In the genomic region with DNA sequence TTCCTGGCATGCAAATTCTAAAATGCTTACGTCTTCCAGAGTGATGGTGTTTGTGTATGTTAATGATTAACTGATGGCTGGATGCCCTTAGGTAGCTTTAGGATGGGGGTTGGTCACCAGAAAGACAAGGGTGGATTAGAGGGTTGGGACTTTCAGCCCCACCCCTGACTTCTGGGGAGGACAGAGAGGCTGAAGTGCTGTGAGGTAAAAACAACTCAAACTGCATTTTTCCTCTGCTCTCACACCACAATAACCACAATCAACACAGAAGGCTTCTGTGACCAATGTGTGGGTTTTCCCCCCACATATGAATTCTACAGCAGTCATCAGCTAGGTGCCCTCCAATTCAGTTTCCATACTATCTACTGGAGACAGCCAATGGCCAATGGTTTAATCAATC, we compare ENCODE assay signal across 11 cellular contexts. TPM values are rescaled to one million over a fixed set of nuclear protein-coding genes. Genes with fewer than 3 reads are reported as not detected.
DNase-seq lines count a peak whose midpoint lies in the region; ATAC-seq, FAIRE-seq and TF ChIP-seq lines count a peak whose summit lies in the region.
"Had no signal": no experiment of that assay in that cellular context is flagged by ENCODE, and none has a peak within 500 bp of the region (broad histone marks: within the 10 kb centered on the region; RNA-seq: fewer than 3 reads in every experiment).

No MANE protein-coding gene starts in this region.

- H3K4me1 ChIP-seq in KMS-11 (ENCODE audit: low read depth, poor library complexity, severe bottlenecking) (peaks cover 55% of the 10 kb centered on the region), kidney (ENCODE audit: control insufficient read depth in 1 of 2, insufficient read depth in 1 of 2, low read depth in 1 of 2, low read length in 2 of 2) (no peaks in the 10 kb centered on the region)
- H3K4me1 ChIP-seq: vagina had no signal

- no peak for FAIRE-seq in kidney (lab: Jason Lieb, UNC)

- H3K79me2 ChIP-seq in KMS-11 (ENCODE audit: insufficient read depth, low read depth) = no peaks in the 10 kb centered on the region

- H3K27ac Mint-ChIP-seq in stimulated activated naive B cell treated with anti-CD40 and anti-IgM and Interleukin-4, amounts not matched to agents 10 μg/mL and 1 μg/mL and 100 μg/mL, for 72 hours = no peak overlapping the region
- no peak overlapping the region for H3K27ac Mint-ChIP-seq in nephron progenitor cell
- H3K27ac Mint-ChIP-seq: activated naive CD4-positive, alpha-beta T cell treated with anti-CD3 and anti-CD28 coated beads, Interleukin-2, amount 50 U/mL, for 24 hours had no signal

- no peaks in the 10 kb centered on the region for H3K4me1 Mint-ChIP-seq in activated T-cell treated with anti-CD3 and anti-CD28 coated beads, Interleukin-2, amount 50 U/mL, for 4 hours (ENCODE audit: low read depth)
- H3K4me1 Mint-ChIP-seq in stimulated activated naive B cell treated with anti-CD40 and anti-IgM and Interleukin-4, amounts not matched to agents 10 μg/mL and 1 μg/mL and 100 μg/mL, for 72 hours = peaks cover 14 to 28% of the 10 kb centered on the region in 2 donors
- no peaks in the 10 kb centered on the region for H3K4me1 Mint-ChIP-seq in nephron progenitor cell
- H3K4me1 Mint-ChIP-seq: activated naive CD4-positive, alpha-beta T cell treated with anti-CD3 and anti-CD28 coated beads, Interleukin-2, amount 50 U/mL, for 24 hours had no signal

- H4K20me1 ChIP-seq in KMS-11 (ENCODE audit: insufficient read depth) = no peaks in the 10 kb centered on the region

- H3K36me3 Mint-ChIP-seq in activated T-cell treated with anti-CD3 and anti-CD28 coated beads, Interleukin-2, amount 50 U/mL, for 4 hours (ENCODE audit: insufficient read depth) = no peaks in the 10 kb centered on the region
- H3K36me3 Mint-ChIP-seq in stimulated activated naive B cell treated with anti-CD40 and anti-IgM and Interleukin-4, amounts not matched to agents 10 μg/mL and 1 μg/mL and 100 μg/mL, for 72 hours = no peaks in the 10 kb centered on the region
- no peaks in the 10 kb centered on the region for H3K36me3 Mint-ChIP-seq in nephron progenitor cell (ENCODE audit: low read depth)
- H3K36me3 Mint-ChIP-seq: activated naive CD4-positive, alpha-beta T cell treated with anti-CD3 and anti-CD28 coated beads, Interleukin-2, amount 50 U/mL, for 24 hours had no signal

- H2AFZ ChIP-seq in KMS-11 (ENCODE audit: low read depth) = no peak overlapping the region

- H3K27ac ChIP-seq in KMS-11 (peak overlapping the region; percentile 32; the same call in 1 of the 2 replicates), kidney (ENCODE audit: low read depth in 2 of 2, low read length in 2 of 2) (no peak overlapping the region)
- H3K27ac ChIP-seq: vagina had no signal

- DNase-seq in activated T-cell treated with anti-CD3 and anti-CD28 coated beads, Interleukin-2, amount 50 U/mL, for 4 hours = no peak
- no peak for DNase-seq in activated T-cell treated with anti-CD3 and anti-CD28 coated beads, Interleukin-2, amount 50 U/mL, for 1 hour
- DNase-seq in stimulated activated naive B cell treated with anti-CD40 and anti-IgM and Interleukin-4, amounts not matched to agents 10 μg/mL and 1 μg/mL and 100 μg/mL, for 72 hours = peak; percentile 30
- DNase-seq in NCI-H2171 treated with DMSO at 0.1 percent for 48 hours (lab: John Stamatoyannopoulos, UW) (no peak), nephron progenitor cell (no peak), kidney (no peak)
- DNase-seq: NCI-H1930 had no signal

- TF ChIP-seq CTCF in KMS-11 (conservative IDR thresholded peaks at IDR 0.05; ENCODE audit: low read depth, low read length) = no peak
- TF ChIP-seq CTCF in nephron progenitor cell (IDR thresholded peaks at IDR 0.05) = no peak
- TF ChIP-seq CTCF in kidney (IDR thresholded peaks at IDR 0.05; ENCODE audit: borderline replicate concordance, extremely low read depth, insufficient read depth) = no peak

- H3K36me3 ChIP-seq in KMS-11 (ENCODE audit: insufficient read depth) (no peaks in the 10 kb centered on the region), kidney (ENCODE audit: control insufficient read depth in 1 of 2, insufficient read depth in 2 of 2, low read length in 2 of 2) (no peaks in the 10 kb centered on the region)
- H3K36me3 ChIP-seq: vagina had no signal

- H3K9me3 ChIP-seq in kidney (ENCODE audit: control insufficient read depth in 1 of 2, low read length in 2 of 2) = no peaks in the 10 kb centered on the region
- H3K9me3 ChIP-seq: vagina had no signal

- peak; percentile 32 to 37 for ATAC-seq in activated T-cell treated with anti-CD3 and anti-CD28 coated beads, Interleukin-2, amount 50 U/mL, for 4 hours
- peak; percentile 83 for ATAC-seq in HG02852 (IDR thresholded peaks at IDR 0.05; ENCODE audit: unreplicated experiment)
- ATAC-seq in stimulated activated naive B cell treated with anti-CD40 and anti-IgM and Interleukin-4, amounts not matched to agents 10 μg/mL and 1 μg/mL and 100 μg/mL, for 72 hours (replicated peaks) = peak; percentile 90 to 91

- H3K9me3 Mint-ChIP-seq in activated T-cell treated with anti-CD3 and anti-CD28 coated beads, Interleukin-2, amount 50 U/mL, for 4 hours = no peaks in the 10 kb centered on the region
- no peaks in the 10 kb centered on the region for H3K9me3 Mint-ChIP-seq in stimulated activated naive B cell treated with anti-CD40 and anti-IgM and Interleukin-4, amounts not matched to agents 10 μg/mL and 1 μg/mL and 100 μg/mL, for 72 hours
- H3K9me3 Mint-ChIP-seq in nephron progenitor cell = no peaks in the 10 kb centered on the region
- H3K9me3 Mint-ChIP-seq: activated naive CD4-positive, alpha-beta T cell treated with anti-CD3 and anti-CD28 coated beads, Interleukin-2, amount 50 U/mL, for 24 hours had no signal

- intact Hi-C loops in kidney (cut with DNase I) = no loop called here

- no peak overlapping the region for H3K4me3 Mint-ChIP-seq in activated T-cell treated with anti-CD3 and anti-CD28 coated beads, Interleukin-2, amount 50 U/mL, for 4 hours
- no peak overlapping the region for H3K4me3 Mint-ChIP-seq in stimulated activated naive B cell treated with anti-CD40 and anti-IgM and Interleukin-4, amounts not matched to agents 10 μg/mL and 1 μg/mL and 100 μg/mL, for 72 hours
- H3K4me3 Mint-ChIP-seq in nephron progenitor cell = no peak overlapping the region
- H3K4me3 Mint-ChIP-seq: activated naive CD4-positive, alpha-beta T cell treated with anti-CD3 and anti-CD28 coated beads, Interleukin-2, amount 50 U/mL, for 24 hours had no signal

- peaks cover 10% of the 10 kb centered on the region for H3K27me3 Mint-ChIP-seq in activated T-cell treated with anti-CD3 and anti-CD28 coated beads, Interleukin-2, amount 50 U/mL, for 4 hours (ENCODE audit: low read depth)
- peaks cover 0 to 14% of the 10 kb centered on the region in 2 donors for H3K27me3 Mint-ChIP-seq in stimulated activated naive B cell treated with anti-CD40 and anti-IgM and Interleukin-4, amounts not matched to agents 10 μg/mL and 1 μg/mL and 100 μg/mL, for 72 hours
- H3K27me3 Mint-ChIP-seq in nephron progenitor cell (ENCODE audit: low read depth, poor library complexity) = no peaks in the 10 kb centered on the region

- H3K9ac ChIP-seq in KMS-11 (no peak overlapping the region), kidney (ENCODE audit: low read length in 2 of 2) (no peak overlapping the region)

- no peak overlapping the region for H3K4me3 ChIP-seq in KMS-11 (IDR thresholded peaks at IDR 0.05; ENCODE audit: insufficient read depth, low read depth, low read length)
- H3K4me3 ChIP-seq in kidney (ENCODE audit: low read length in 2 of 2) = no peak overlapping the region
- H3K4me3 ChIP-seq: vagina had no signal

- H3K27me3 ChIP-seq in KMS-11 (ENCODE audit: insufficient read depth, low read depth) = no peaks in the 10 kb centered on the region
- H3K27me3 ChIP-seq: vagina had no signal

- H3K4me2 ChIP-seq in KMS-11 = peak overlapping the region; percentile 81

RNA-seq across cellular contexts. Expression of a gene that starts 18.7 kb away (rescaled TPM):
- total RNA-seq in activated T-cell treated with anti-CD3 and anti-CD28 coated beads, Interleukin-2, amount 50 U/mL, for 4 hours = under 1 TPM in 1 of 3 donors, not detected in 2; 0.08 TPM
- 6.1 TPM for total RNA-seq in kidney
- polyA plus RNA-seq in kidney (ENCODE audit: insufficient read depth, low read depth, low replicate concordance) = 15.2 TPM

Comparison
In these comparisons a context has a peak if more than half of its experiments do, and no peak if none do; other contexts are left out.
1. ATAC-seq: peak in every context shown above with its lines; median percentile 90 in stimulated activated naive B cell treated with anti-CD40 and anti-IgM and Interleukin-4, amounts not matched to agents 10 μg/mL and 1 μg/mL and 100 μg/mL, for 72 hours; 83 in HG02852; 34 in activated T-cell treated with anti-CD3 and anti-CD28 coated beads, Interleukin-2, amount 50 U/mL, for 4 hours.